8 cellular contexts compared by ENCODE assay signal in genomic region chr17:44779211-44780025, GRCh38. TPM values are rescaled to one million over a fixed set of nuclear protein-coding genes. Genes with fewer than 3 reads are reported as not detected.
DNase-seq lines count a peak whose midpoint lies in the region; ATAC-seq and TF ChIP-seq lines count a peak whose summit lies in the region.

No MANE protein-coding gene starts in this region.

- H3K9me3 ChIP-seq in HEK293 (ENCODE audit: control insufficient read depth, insufficient read depth, low read depth, low read length) (no peaks in the 10 kb centered on the region), ectodermal cell (ENCODE audit: control insufficient read depth, low read length) (no peaks in the 10 kb centered on the region)

- peak; percentile 99 for TF ChIP-seq CTCF in HEK293 (tag by site-specific recombination; IDR thresholded peaks at IDR 0.05)

- CTCF ChIA-PET in HEK293 (lab: Yijun Ruan, JAX): interaction anchor here (0.6 to 18.2 kb wide), 50 partner anchors 8 to 456 kb away, joined by 3 to 461 read pairs (median 4); partner anchors contain the start of genes ACBD4, GJC1 and HIGD1B

- POLR2A ChIA-PET in HEK293 (lab: Yijun Ruan, JAX): interaction anchor here (0.6 to 1.4 kb wide), 5 partner anchors 41 to 369 kb away, joined by 3 to 5 read pairs (median 3); partner anchors contain the start of gene HEXIM1

- H3K4me3 ChIP-seq in HEK293 (ENCODE audit: low read depth, low read length) (peak overlapping the region; percentile 44), ectodermal cell (ENCODE audit: insufficient read depth, low read depth, low read length) (peak overlapping the region; percentile 33)

- peak overlapping the region; percentile 9; the same call in 1 of the 2 replicates for H3K27ac ChIP-seq in HEK293 (ENCODE audit: extremely low read depth, low read depth, low read length)
- no peak overlapping the region for H3K27ac ChIP-seq in ectodermal cell (ENCODE audit: insufficient read depth, low read depth, low read length, poor library complexity, severe bottlenecking)

- WGBS in ectodermal cell, 2 experiments: 32 to 33% methylated on average over 36 of the region's 36 CpGs

- H3K36me3 ChIP-seq in HEK293 (ENCODE audit: control insufficient read depth in 2 of 2, insufficient read depth in 1 of 2, low read length in 2 of 2): peaks cover 0 to 14% of the 10 kb centered on the region in 2 experiments; a peak in 1 of 3 replicates
- no peaks in the 10 kb centered on the region for H3K36me3 ChIP-seq in ectodermal cell (ENCODE audit: control insufficient read depth, insufficient read depth, low read length)

- peak; percentile 65 to 79 for DNase-seq in AML-193 (lab: John Stamatoyannopoulos, UW)
- peak; percentile 66 for DNase-seq in NCI-H774 (lab: John Stamatoyannopoulos, UW)
- peak; percentile 93 for DNase-seq in activated CD8-positive, alpha-beta memory T cell treated with anti-CD3 and anti-CD28 coated beads for 24 hours
- peak; percentile 74 to 76 for DNase-seq in lung microvascular endothelial cell (ENCODE audit: low read depth in 2 of 2)
- peak; percentile 70 to 77 (median 73) for DNase-seq in stimulated activated CD4-positive, alpha-beta T cell treated with anti-CD3 and anti-CD28 coated beads, TNF-alpha, amount 100 ng/mL, for 4 hours (ENCODE audit: low read depth in 3 of 3)

- no peak for ATAC-seq in HG03175 (IDR thresholded peaks at IDR 0.05; ENCODE audit: unreplicated experiment)

- peaks cover 21% of the 10 kb centered on the region for H3K27me3 ChIP-seq in ectodermal cell (ENCODE audit: control insufficient read depth, insufficient read depth, low read length, poor library complexity, severe bottlenecking)

- H3K4me1 ChIP-seq in HEK293 (ENCODE audit: control insufficient read depth, insufficient read depth, low read length): no peaks in the 10 kb centered on the region
- peaks cover 15% of the 10 kb centered on the region for H3K4me1 ChIP-seq in ectodermal cell (ENCODE audit: control insufficient read depth, insufficient read depth, low read length)

TF ChIP-seq in HEK293, 187 proteins besides CTCF, POLR2A, EP300 and RAD21 (continues in another document):
- TF ChIP-seq ZNF274 (IDR thresholded peaks at IDR 0.05; ENCODE audit: low read length) (no peak), ZNF274 (tag by site-specific recombination; IDR thresholded peaks at IDR 0.05; ENCODE audit: borderline replicate concordance) (no peak), ZNF677 (tag by site-specific recombination; IDR thresholded peaks at IDR 0.05) (no peak), ZNF341 (tag by site-specific recombination; IDR thresholded peaks at IDR 0.05; ENCODE audit: low read depth) (peak; percentile 87), ELK4 (IDR thresholded peaks at IDR 0.05; ENCODE audit: borderline replicate concordance, low read depth, low read length) (no peak), HIC1 (tag by site-specific recombination; IDR thresholded peaks at IDR 0.05) (peak; percentile 57; the same call in 1 of the 2 replicates), ZNF302 (tag by site-specific recombination; IDR thresholded peaks at IDR 0.05; ENCODE audit: low read depth) (no peak), ZNF202 (tag by site-specific recombination; IDR thresholded peaks at IDR 0.05; ENCODE audit: borderline replicate concordance) (no peak), ZNF473 (tag by site-specific recombination; IDR thresholded peaks at IDR 0.05) (no peak), PRDM2 (tag by site-specific recombination; IDR thresholded peaks at IDR 0.05; ENCODE audit: borderline replicate concordance) (0 out of 2 replicates have a peak, but pooled peaks have one; percentile 49), ZNF843 (tag by site-specific recombination; IDR thresholded peaks at IDR 0.05) (no peak), ZBTB1 (tag by site-specific recombination; IDR thresholded peaks at IDR 0.05) (no peak), TCF7L2 (IDR thresholded peaks at IDR 0.05; ENCODE audit: borderline replicate concordance, low read depth, low read length) (no peak), ZBTB48 (tag by site-specific recombination; IDR thresholded peaks at IDR 0.05) (no peak), ZSCAN23 (tag by site-specific recombination; IDR thresholded peaks at IDR 0.05) (no peak), ZNF23 (tag by site-specific recombination; IDR thresholded peaks at IDR 0.05; ENCODE audit: borderline replicate concordance) (no peak), FEZF1 (tag by site-specific recombination; IDR thresholded peaks at IDR 0.05) (no peak)

RNA-seq across cellular contexts. Expression of gene ADAM11, which starts 20.6 kb away (rescaled TPM):
- polyA plus RNA-seq in ectodermal cell (2013, experiment 1 of 4): 9.5 TPM
- polyA plus RNA-seq in ectodermal cell (2013, experiment 2 of 4): 9.9 TPM
- 6.6 TPM for polyA plus RNA-seq in ectodermal cell (2013, experiment 3 of 4)
- 7.2 TPM for polyA plus RNA-seq in ectodermal cell (2013, experiment 4 of 4)
- total RNA-seq in lung microvascular endothelial cell: under 0.01 TPM in 2 replicates

RNA-seq across cellular contexts. Expression of gene GJC1, which starts 50.7 kb away (rescaled TPM):
- 81.6 TPM for polyA plus RNA-seq in ectodermal cell (2013, experiment 1 of 4)
- polyA plus RNA-seq in ectodermal cell (2013, experiment 2 of 4): 90.5 TPM
- 67.7 TPM for polyA plus RNA-seq in ectodermal cell (2013, experiment 3 of 4)
- polyA plus RNA-seq in ectodermal cell (2013, experiment 4 of 4): 71.5 TPM
- 3.9 and 5.2 TPM in 2 replicates for total RNA-seq in lung microvascular endothelial cell
